In the genomic region with DNA sequence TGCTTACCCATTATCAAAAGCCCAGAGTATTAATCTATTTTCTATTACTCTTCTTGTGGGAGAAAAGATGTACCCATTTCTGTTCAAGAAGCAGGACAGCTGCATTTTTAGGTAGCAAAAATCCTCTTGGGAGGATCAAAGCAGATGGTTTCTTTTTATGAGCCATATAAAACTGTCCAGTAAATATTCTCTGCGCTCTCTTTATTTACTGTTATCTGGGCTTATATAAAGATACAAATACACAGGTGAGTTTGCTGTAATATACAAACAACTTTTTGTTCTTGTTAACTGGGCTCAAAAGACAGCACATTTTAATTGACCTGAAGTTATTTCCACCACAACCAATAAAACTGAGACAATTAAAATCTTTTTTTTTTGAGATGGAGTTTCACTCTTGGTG, we compare ENCODE assay signal across 16 cellular contexts. TPM values are rescaled to one million over a fixed set of nuclear protein-coding genes. Genes with fewer than 3 reads are reported as not detected.
A peak's percentile ranks its signal among the peaks of the same experiment; 100 is the strongest.
DNase-seq lines count a peak whose midpoint lies in the region; ATAC-seq and TF ChIP-seq lines count a peak whose summit lies in the region.
"Had no signal": no experiment of that assay in that cellular context is flagged by ENCODE, and none has a peak within 500 bp of the region (broad histone marks: within the 10 kb centered on the region; RNA-seq: fewer than 3 reads in every experiment).

No MANE protein-coding gene starts in this region.

- in situ Hi-C loops in gastrocnemius medialis (cut with MboI; ENCODE audit: low sequenced_read_pairs in 4 of 4) = no loop called here

- peak overlapping the region; percentile 59 for H3K27ac Mint-ChIP-seq in activated T-cell treated with anti-CD3 and anti-CD28 coated beads, Interleukin-2, amount 50 U/mL, for 24 hours

- H3K4me1 ChIP-seq in HEK293 (ENCODE audit: control insufficient read depth, insufficient read depth, low read length) (peaks cover 45% of the 10 kb centered on the region), gastrocnemius medialis (peaks cover 92 to 97% of the 10 kb centered on the region in 2 donors)
- H3K4me1 ChIP-seq: HAP-1 had no signal

- TF ChIP-seq CTCF in HEK293 (tag by site-specific recombination; IDR thresholded peaks at IDR 0.05) = no peak
- TF ChIP-seq CTCF in dorsolateral prefrontal cortex (IDR thresholded peaks at IDR 0.05 in 54 of 56, conservative IDR thresholded peaks at IDR 0.05 in 2 of 56; ENCODE audit: low read depth in 1 of 56, partially characterized antibody in 56 of 56) = no peak
- TF ChIP-seq CTCF in gastrocnemius medialis (IDR thresholded peaks at IDR 0.05 in 4 of 5, conservative IDR thresholded peaks at IDR 0.05 in 1 of 5) = no peak

- TF ChIP-seq POLR2A in gastrocnemius medialis (IDR thresholded peaks at IDR 0.05) = no peak

- H3K4me1 Mint-ChIP-seq in activated T-cell treated with anti-CD3 and anti-CD28 coated beads, Interleukin-2, amount 50 U/mL, for 24 hours (ENCODE audit: low read depth) = peaks cover 92% of the 10 kb centered on the region

- H3K27ac ChIP-seq in HEK293 (ENCODE audit: extremely low read depth, low read depth, low read length) = no peak overlapping the region
- peak overlapping the region in 34 of 59 donors; percentile 7 to 97 (median 90) for H3K27ac ChIP-seq in dorsolateral prefrontal cortex
- H3K27ac ChIP-seq in gastrocnemius medialis = peak overlapping the region; percentile 80 to 97 (median 96)
- H3K27ac ChIP-seq: PC-9 had no signal

- H3K4me3 Mint-ChIP-seq in activated T-cell treated with anti-CD3 and anti-CD28 coated beads, Interleukin-2, amount 50 U/mL, for 24 hours = no peak overlapping the region

- ATAC-seq in gastrocnemius medialis = no peak
- no peak for ATAC-seq in GM19467 (IDR thresholded peaks at IDR 0.05; ENCODE audit: unreplicated experiment)
- no peak for ATAC-seq in HG03432 (IDR thresholded peaks at IDR 0.05; ENCODE audit: unreplicated experiment)

- H3K36me3 Mint-ChIP-seq in activated T-cell treated with anti-CD3 and anti-CD28 coated beads, Interleukin-2, amount 50 U/mL, for 24 hours (ENCODE audit: low read depth) = peaks cover 88% of the 10 kb centered on the region

- intact Hi-C loops in dorsolateral prefrontal cortex (cut with DNase I) = no loop called here
- intact Hi-C loops in gastrocnemius medialis (cut with DNase I; ENCODE audit: low total_unique reads) = no loop called here

- H3K27me3 ChIP-seq in dorsolateral prefrontal cortex (no peaks in the 10 kb centered on the region), gastrocnemius medialis (no peaks in the 10 kb centered on the region)
- H3K27me3 ChIP-seq: MG63 had no signal

- DNase-seq in activated T-cell treated with anti-CD3 and anti-CD28 coated beads, Interleukin-2, amount 50 U/mL, for 24 hours = no peak
- DNase-seq in activated T-cell treated with anti-CD3 and anti-CD28 coated beads, Interleukin-2, amount 50 U/mL, for 1 hour = no peak
- DNase-seq in dorsolateral prefrontal cortex (no peak), gastrocnemius medialis (no peak), NCI-H82 (lab: John Stamatoyannopoulos, UW) (no peak)
- DNase-seq: KBM-7, MG63, NCI-H1092 treated with DMSO at 0.1 percent for 48 hours, NCI-H2081 treated with DMSO at 0.1 percent for 48 hours, NCI-H510A treated with DMSO at 0.1 percent for 48 hours, PC-9, SW 1271 had no signal

- CTCF ChIA-PET in HEK293 (lab: Yijun Ruan, JAX) = interaction anchor here (1.1 to 1.2 kb wide), 2 partner anchors 9 to 24 kb away, joined by 3 to 4 read pairs; no protein-coding TSS in a partner anchor

- no peaks in the 10 kb centered on the region for H3K27me3 Mint-ChIP-seq in activated T-cell treated with anti-CD3 and anti-CD28 coated beads, Interleukin-2, amount 50 U/mL, for 24 hours

- POLR2A ChIA-PET in HEK293 (lab: Yijun Ruan, JAX) = interaction anchor here (0.6 to 2.4 kb wide), 3 partner anchors 8 to 29 kb away, joined by 3 to 10 read pairs (median 3); no protein-coding TSS in a partner anchor

- H3K9me3 Mint-ChIP-seq in activated T-cell treated with anti-CD3 and anti-CD28 coated beads, Interleukin-2, amount 50 U/mL, for 24 hours = no peaks in the 10 kb centered on the region

- H3K9me3 ChIP-seq in HEK293 (ENCODE audit: control insufficient read depth, insufficient read depth, low read depth, low read length) (no peaks in the 10 kb centered on the region), gastrocnemius medialis (no peaks in the 10 kb centered on the region)
- H3K9me3 ChIP-seq: HAP-1, MG63 had no signal

- H3K4me3 ChIP-seq in HEK293 (ENCODE audit: low read depth, low read length) (no peak overlapping the region), dorsolateral prefrontal cortex (no peak overlapping the region), gastrocnemius medialis (no peak overlapping the region)
- H3K4me3 ChIP-seq: HAP-1, MG63, PC-9 had no signal

- peaks cover 32 to 47% of the 10 kb centered on the region in 2 experiments for H3K36me3 ChIP-seq in HEK293 (ENCODE audit: control insufficient read depth in 2 of 2, insufficient read depth in 1 of 2, low read length in 2 of 2)
- no peaks in the 10 kb centered on the region for H3K36me3 ChIP-seq in gastrocnemius medialis

TF ChIP-seq in HEK293, 187 proteins besides CTCF, POLR2A, EP300 and RAD21:
- TF ChIP-seq PRDM1 (tag by site-specific recombination; IDR thresholded peaks at IDR 0.05) = no peak
- TF ChIP-seq, protein P1, sequence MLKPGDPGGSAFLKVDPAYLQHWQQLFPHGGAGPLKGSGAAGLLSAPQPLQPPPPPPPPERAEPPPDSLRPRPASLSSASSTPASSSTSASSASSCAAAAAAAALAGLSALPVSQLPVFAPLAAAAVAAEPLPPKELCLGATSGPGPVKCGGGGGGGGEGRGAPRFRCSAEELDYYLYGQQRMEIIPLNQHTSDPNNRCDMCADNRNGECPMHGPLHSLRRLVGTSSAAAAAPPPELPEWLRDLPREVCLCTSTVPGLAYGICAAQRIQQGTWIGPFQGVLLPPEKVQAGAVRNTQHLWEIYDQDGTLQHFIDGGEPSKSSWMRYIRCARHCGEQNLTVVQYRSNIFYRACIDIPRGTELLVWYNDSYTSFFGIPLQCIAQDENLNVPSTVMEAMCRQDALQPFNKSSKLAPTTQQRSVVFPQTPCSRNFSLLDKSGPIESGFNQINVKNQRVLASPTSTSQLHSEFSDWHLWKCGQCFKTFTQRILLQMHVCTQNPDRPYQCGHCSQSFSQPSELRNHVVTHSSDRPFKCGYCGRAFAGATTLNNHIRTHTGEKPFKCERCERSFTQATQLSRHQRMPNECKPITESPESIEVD (tag by site-specific recombination; IDR thresholded peaks at IDR 0.05) = peak; percentile 55
- 0 out of 2 replicates have a peak, but pooled peaks have one; percentile 29 for TF ChIP-seq ZNF561 (tag by site-specific recombination; IDR thresholded peaks at IDR 0.05; ENCODE audit: borderline replicate concordance)
- peak; percentile 49; the same call in 1 of the 2 replicates for TF ChIP-seq OSR2 (tag by site-specific recombination; IDR thresholded peaks at IDR 0.05)
- TF ChIP-seq, protein P2, sequence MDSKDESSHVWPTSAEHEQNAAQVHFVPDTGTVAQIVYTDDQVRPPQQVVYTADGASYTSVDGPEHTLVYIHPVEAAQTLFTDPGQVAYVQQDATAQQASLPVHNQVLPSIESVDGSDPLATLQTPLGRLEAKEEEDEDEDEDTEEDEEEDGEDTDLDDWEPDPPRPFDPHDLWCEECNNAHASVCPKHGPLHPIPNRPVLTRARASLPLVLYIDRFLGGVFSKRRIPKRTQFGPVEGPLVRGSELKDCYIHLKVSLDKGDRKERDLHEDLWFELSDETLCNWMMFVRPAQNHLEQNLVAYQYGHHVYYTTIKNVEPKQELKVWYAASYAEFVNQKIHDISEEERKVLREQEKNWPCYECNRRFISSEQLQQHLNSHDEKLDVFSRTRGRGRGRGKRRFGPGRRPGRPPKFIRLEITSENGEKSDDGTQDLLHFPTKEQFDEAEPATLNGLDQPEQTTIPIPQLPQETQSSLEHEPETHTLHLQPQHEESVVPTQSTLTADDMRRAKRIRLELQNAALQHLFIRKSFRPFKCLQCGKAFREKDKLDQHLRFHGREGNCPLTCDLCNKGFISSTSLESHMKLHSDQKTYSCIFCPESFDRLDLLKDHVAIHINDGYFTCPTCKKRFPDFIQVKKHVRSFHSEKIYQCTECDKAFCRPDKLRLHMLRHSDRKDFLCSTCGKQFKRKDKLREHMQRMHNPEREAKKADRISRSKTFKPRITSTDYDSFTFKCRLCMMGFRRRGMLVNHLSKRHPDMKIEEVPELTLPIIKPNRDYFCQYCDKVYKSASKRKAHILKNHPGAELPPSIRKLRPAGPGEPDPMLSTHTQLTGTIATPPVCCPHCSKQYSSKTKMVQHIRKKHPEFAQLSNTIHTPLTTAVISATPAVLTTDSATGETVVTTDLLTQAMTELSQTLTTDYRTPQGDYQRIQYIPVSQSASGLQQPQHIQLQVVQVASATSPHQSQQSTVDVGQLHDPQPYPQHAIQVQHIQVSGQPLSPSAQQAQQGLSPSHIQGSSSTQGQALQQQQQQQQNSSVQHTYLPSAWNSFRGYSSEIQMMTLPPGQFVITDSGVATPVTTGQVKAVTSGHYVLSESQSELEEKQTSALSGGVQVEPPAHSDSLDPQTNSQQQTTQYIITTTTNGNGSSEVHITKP (tag by site-specific recombination; IDR thresholded peaks at IDR 0.05) = 0 out of 2 replicates have a peak, but pooled peaks have one; percentile 1
- TF ChIP-seq ZBTB1 (tag by site-specific recombination; IDR thresholded peaks at IDR 0.05) = no peak

RNA-seq across cellular contexts. Expression of a gene that starts 10.1 kb away (rescaled TPM):
- total RNA-seq in dorsolateral prefrontal cortex (10 to 100 TPM; 32.6 to 65.4 (median 44.1) TPM), gastrocnemius medialis (10 to 100 TPM; 22.1 to 37.3 (median 24.2) TPM)

RNA-seq across cellular contexts. Expression of a gene that starts 38.4 kb away (rescaled TPM):
- total RNA-seq in dorsolateral prefrontal cortex (10 to 100 TPM in 61 of 120 experiments, 1 to 10 TPM in 59; 5.9 to 22.5 (median 10.1) TPM), gastrocnemius medialis (1 to 10 TPM in 3 of 4 donors, under 1 TPM in 1; 0.25 to 3.7 (median 2.4) TPM)

RNA-seq across cellular contexts. Expression of a gene that starts 43.7 kb away (rescaled TPM):
- 100 to 1,000 TPM in 84 of 120 experiments, 10 to 100 TPM in 36; 50.7 to 182 (median 108) TPM for total RNA-seq in dorsolateral prefrontal cortex
- total RNA-seq in gastrocnemius medialis = 10 to 100 TPM; 15.3 to 37.9 (median 28.4) TPM
